8 cellular contexts compared by ENCODE assay signal in genomic region chr4:38866973-38867477, GRCh38. TPM values are rescaled to one million over a fixed set of nuclear protein-coding genes. Genes with fewer than 3 reads are reported as not detected.
DNase-seq lines count a peak whose midpoint lies in the region; ATAC-seq and TF ChIP-seq lines count a peak whose summit lies in the region.

No MANE protein-coding gene starts in this region.

- POLR2A ChIA-PET in SK-N-SH (lab: Yijun Ruan, JAX) = no interaction called here

- WGBS in SK-N-SH (ENCODE audit: low lambda C conversion rate) = 54% methylated on average over 11 of the region's 11 CpGs

- H3K4me3 ChIP-seq in SK-N-SH (ENCODE audit: low read depth in 2 of 2, low read length in 1 of 2) (peak overlapping the region; percentile 55 to 57), stomach smooth muscle (ENCODE audit: low read length in 2 of 2) (peak overlapping the region; percentile 66 to 89)

- H3K4me1 ChIP-seq in SK-N-SH (ENCODE audit: control insufficient read depth in 1 of 2, insufficient read depth in 2 of 2, low read depth in 1 of 2, low read length in 1 of 2) = peaks cover 0 to 12% of the 10 kb centered on the region in 2 experiments; a peak in 2 of 4 replicates
- H3K4me1 ChIP-seq in stomach smooth muscle (ENCODE audit: control insufficient read depth, insufficient read depth, low read length) = peaks cover 34% of the 10 kb centered on the region

- no peak overlapping the region for H3K27ac Mint-ChIP-seq in T-helper 17 cell
- no peak overlapping the region for H3K27ac Mint-ChIP-seq in glutamatergic neuron (ENCODE audit: unreplicated experiment)

- no peaks in the 10 kb centered on the region for H3F3A ChIP-seq in SK-N-SH (replicated peaks; ENCODE audit: insufficient read depth)

- no peak for DNase-seq in SK-N-SH
- DNase-seq in T-helper 17 cell = no peak
- DNase-seq in glutamatergic neuron = no peak
- DNase-seq in NCI-H2107 (lab: John Stamatoyannopoulos, UW) = no peak
- DNase-seq in stimulated activated naive CD4-positive, alpha-beta T cell (lab: John Stamatoyannopoulos, UW) = no peak

- peaks cover 41% of the 10 kb centered on the region for H3K27me3 Mint-ChIP-seq in T-helper 17 cell
- H3K27me3 Mint-ChIP-seq in glutamatergic neuron (ENCODE audit: unreplicated experiment) = peaks cover 11% of the 10 kb centered on the region

- no peaks in the 10 kb centered on the region for H3K9me2 ChIP-seq in SK-N-SH

- H3K4me3 Mint-ChIP-seq in T-helper 17 cell (peak overlapping the region; percentile 75), glutamatergic neuron (ENCODE audit: unreplicated experiment) (peak overlapping the region; percentile 88)

- H3K4me1 Mint-ChIP-seq in T-helper 17 cell (peaks cover 13% of the 10 kb centered on the region), glutamatergic neuron (ENCODE audit: low read depth, unreplicated experiment) (no peaks in the 10 kb centered on the region)

- peaks cover 3% of the 10 kb centered on the region for H3K9me3 Mint-ChIP-seq in glutamatergic neuron (ENCODE audit: unreplicated experiment)

- peak overlapping the region; percentile 63 to 69 for H3K27ac ChIP-seq in SK-N-SH (ENCODE audit: low read depth in 2 of 2, low read length in 1 of 2)
- peak overlapping the region; percentile 84 for H3K27ac ChIP-seq in stomach smooth muscle (ENCODE audit: low read length)

- peak overlapping the region; percentile 90 for H2AFZ ChIP-seq in SK-N-SH (ENCODE audit: low read depth)

- H3K36me3 Mint-ChIP-seq in T-helper 17 cell (ENCODE audit: low read depth) (peaks cover 2% of the 10 kb centered on the region), glutamatergic neuron (ENCODE audit: unreplicated experiment) (peaks cover 6% of the 10 kb centered on the region)

- H3K9ac ChIP-seq in SK-N-SH (peak overlapping the region; percentile 76), stomach smooth muscle (ENCODE audit: low read length in 2 of 2) (peak overlapping the region; percentile 78 to 91)

- CTCF ChIA-PET in SK-N-SH (lab: Yijun Ruan, JAX) = interaction anchor here (1.1 to 1.2 kb wide), 2 partner anchors 11 to 107 kb away, joined by 4 to 7 read pairs; no protein-coding TSS in a partner anchor

- peaks cover 38% of the 10 kb centered on the region for H3K79me2 ChIP-seq in SK-N-SH (ENCODE audit: insufficient read depth)

- ATAC-seq in SK-N-SH treated with all-trans-retinoic acid at 6 μM for 48 hours (no peak), T-helper 17 cell (peak; percentile 18), HG03095 (IDR thresholded peaks at IDR 0.05; ENCODE audit: unreplicated experiment) (no peak)

- no peak for TF ChIP-seq EP300 in SK-N-SH (IDR thresholded peaks at IDR 0.05; ENCODE audit: borderline replicate concordance in 1 of 2, low read depth in 1 of 2, low read length in 1 of 2)

- H3K36me3 ChIP-seq in SK-N-SH (replicated peaks in 1 of 2; ENCODE audit: control insufficient read depth in 1 of 2, insufficient read depth in 2 of 2, low read length in 1 of 2) (peaks cover 0 to 21% of the 10 kb centered on the region in 2 experiments), stomach smooth muscle (ENCODE audit: control insufficient read depth in 2 of 2, insufficient read depth in 2 of 2, low read length in 2 of 2) (peaks cover 0 to 7% of the 10 kb centered on the region in 2 donors)

- H3K27me3 ChIP-seq in SK-N-SH (ENCODE audit: insufficient read depth) (no peaks in the 10 kb centered on the region), stomach smooth muscle (ENCODE audit: control insufficient read depth in 1 of 2, insufficient read depth in 2 of 2, low read length in 2 of 2) (no peaks in the 10 kb centered on the region)

- no peaks in the 10 kb centered on the region for H3K9me3 ChIP-seq in SK-N-SH
- no peaks in the 10 kb centered on the region for H3K9me3 ChIP-seq in T-helper 17 cell (ENCODE audit: control insufficient read depth, low read length, poor library complexity, severe bottlenecking)
- H3K9me3 ChIP-seq in stomach smooth muscle (ENCODE audit: control insufficient read depth in 2 of 2, low read length in 2 of 2) = no peaks in the 10 kb centered on the region

- no peak for TF ChIP-seq RAD21 in SK-N-SH (IDR thresholded peaks at IDR 0.05; ENCODE audit: low read length)

- TF ChIP-seq CTCF in SK-N-SH (IDR thresholded peaks at IDR 0.05) (no peak), glutamatergic neuron (IDR thresholded peaks at IDR 0.05; ENCODE audit: partially characterized antibody, unreplicated experiment) (no peak)

- no peaks in the 10 kb centered on the region; the same call in 1 of the 2 replicates for H4K20me1 ChIP-seq in SK-N-SH (ENCODE audit: insufficient read depth)

- H3K4me2 ChIP-seq in SK-N-SH = peak overlapping the region; percentile 83

TF ChIP-seq in SK-N-SH, 30 proteins besides CTCF, POLR2A, EP300 and RAD21 (continues in another document):
- no peak for TF ChIP-seq MAX (IDR thresholded peaks at IDR 0.05; ENCODE audit: low read depth)
- TF ChIP-seq NRF1 (IDR thresholded peaks at IDR 0.05; ENCODE audit: low read depth, low read length) = no peak
- no peak for TF ChIP-seq RCOR1 (IDR thresholded peaks at IDR 0.05; ENCODE audit: low read length)
- TF ChIP-seq GABPA (IDR thresholded peaks at IDR 0.05; ENCODE audit: low read depth) = no peak
- TF ChIP-seq REST (IDR thresholded peaks at IDR 0.05; ENCODE audit: low read depth, low read length) = no peak

TF ChIP-seq in SK-N-SH treated with all-trans-retinoic acid at 6 μM for 48 hours, 23 proteins besides CTCF, POLR2A, EP300 and RAD21:
- TF ChIP-seq CREB5 (CRISPR knock-in tag; IDR thresholded peaks at IDR 0.05; ENCODE audit: low read depth) (no peak), ESRRG (CRISPR knock-in tag; IDR thresholded peaks at IDR 0.05) (no peak), GLIS3 (CRISPR knock-in tag; IDR thresholded peaks at IDR 0.05) (no peak)
TF ChIP-seq in SK-N-SH treated with all-trans-retinoic acid at 6 μM for 48 hours: peak in this region for 0.

RNA-seq across cellular contexts. Expression of gene FAM114A1, which starts 0.6 kb away (rescaled TPM):
- 48.2 and 54.2 TPM in 2 replicates for polyA plus RNA-seq in SK-N-SH (2012; rRNA removed)
- 37.9 and 43.6 TPM in 2 replicates for polyA plus RNA-seq in SK-N-SH (2012; cell fraction: cytosol; rRNA removed)
- 36.8 and 41.4 TPM in 2 replicates for polyA plus RNA-seq in SK-N-SH (2012; cell fraction: nucleus; rRNA removed)
- under 1 TPM in 1 of 2 donors, not detected in 1; 0.50 TPM for total RNA-seq in T-helper 17 cell
- total RNA-seq in glutamatergic neuron (ENCODE audit: unreplicated experiment) = 1.0 TPM

RNA-seq across cellular contexts. Expression of gene TLR6, which starts 10.4 kb away (rescaled TPM):
- 0.10 and 0.19 TPM in 2 replicates for polyA plus RNA-seq in SK-N-SH (2012; rRNA removed)
- polyA plus RNA-seq in SK-N-SH (2012; cell fraction: cytosol; rRNA removed) = 0.13 and 0.14 TPM in 2 replicates
- polyA plus RNA-seq in SK-N-SH (2012; cell fraction: nucleus; rRNA removed) = 0.39 and 0.56 TPM in 2 replicates
- 1 to 10 TPM; 2.8 to 6.4 TPM for total RNA-seq in T-helper 17 cell
- total RNA-seq in glutamatergic neuron (ENCODE audit: unreplicated experiment) = not detected
